10 cellular contexts compared by ENCODE assay signal in genomic region chr10:124703372-124703771, GRCh38. TPM values are rescaled to one million over a fixed set of nuclear protein-coding genes. Genes with fewer than 3 reads are reported as not detected.
DNase-seq lines count a peak whose midpoint lies in the region; ATAC-seq, FAIRE-seq and TF ChIP-seq lines count a peak whose summit lies in the region.
"Had no signal": no experiment of that assay in that cellular context is flagged by ENCODE, and none has a peak within 500 bp of the region (broad histone marks: within the 10 kb centered on the region; RNA-seq: fewer than 3 reads in every experiment).

No MANE protein-coding gene starts in this region.

- H3K27me3 ChIP-seq in right lobe of liver, result no peaks in the 10 kb centered on the region
- no peaks in the 10 kb centered on the region for H3K27me3 ChIP-seq in HepG2 (ENCODE audit: control insufficient read depth in 1 of 2, insufficient read depth in 2 of 2, low read length in 2 of 2)
- no peaks in the 10 kb centered on the region for H3K27me3 ChIP-seq in dorsolateral prefrontal cortex
- H3K27me3 ChIP-seq in vagina, result no peaks in the 10 kb centered on the region

- H3K9me3 Mint-ChIP-seq in neural crest cell, result no peaks in the 10 kb centered on the region

- in situ Hi-C loops in HepG2 (cut with HindIII; ENCODE audit: extremely low pct_ligation_motif_present, low pct_unique_long_range_greater_than_20kb), result no loop called here

- no peak overlapping the region for H3K4me3 Mint-ChIP-seq in neural crest cell

- no peaks in the 10 kb centered on the region for H3K36me3 ChIP-seq in right lobe of liver
- H3K36me3 ChIP-seq in HepG2 (replicated peaks in 1 of 2; ENCODE audit: control insufficient read depth in 1 of 2, insufficient read depth in 2 of 2, low read length in 2 of 2), result peaks cover 9 to 58% of the 10 kb centered on the region in 2 experiments
- peaks cover 0 to 15% of the 10 kb centered on the region in 2 donors for H3K36me3 ChIP-seq in vagina

- no peak overlapping the region for H2AFZ ChIP-seq in HepG2 (ENCODE audit: low read length)

- TF ChIP-seq CTCF in right lobe of liver (IDR thresholded peaks at IDR 0.05) (no peak), HepG2 (CRISPR knock-in tag; IDR thresholded peaks at IDR 0.05) (no peak), dorsolateral prefrontal cortex (IDR thresholded peaks at IDR 0.05 in 54 of 56, conservative IDR thresholded peaks at IDR 0.05 in 2 of 56; ENCODE audit: low read depth in 1 of 56, partially characterized antibody in 56 of 56) (no peak), neural crest cell (conservative IDR thresholded peaks at IDR 0.05) (no peak), vagina (IDR thresholded peaks at IDR 0.05) (no peak)

- BruUV-seq in HepG2 (replicated peaks; lab: Mats Ljungman, UMichigan), result no TSS peak

- POLR2A ChIA-PET in HepG2 (lab: Yijun Ruan, JAX), result no interaction called here

- CTCF ChIA-PET in HepG2 (lab: Yijun Ruan, JAX; ENCODE audit: low intra/inter-chr PET ratio, low total read pairs), result no interaction called here

- H3K27ac Mint-ChIP-seq in neural crest cell (ENCODE audit: unreplicated experiment), result peak overlapping the region; percentile 62

- TF ChIP-seq POLR2A in right lobe of liver (IDR thresholded peaks at IDR 0.05), result no peak
- TF ChIP-seq POLR2A in HepG2 (IDR thresholded peaks at IDR 0.05; ENCODE audit: insufficient read depth in 1 of 2, low read depth in 2 of 2, low read length in 2 of 2), result no peak
- TF ChIP-seq POLR2A in vagina (IDR thresholded peaks at IDR 0.05), result no peak

- H3K36me3 Mint-ChIP-seq in neural crest cell (ENCODE audit: low read depth), result no peaks in the 10 kb centered on the region

- H3K4me1 ChIP-seq in right lobe of liver (peaks cover 3 to 84% (median 36%) of the 10 kb centered on the region in 4 donors), HepG2 (ENCODE audit: insufficient read depth, low read length) (peaks cover 15% of the 10 kb centered on the region), vagina (peaks cover 98% of the 10 kb centered on the region)

- peaks cover 7% of the 10 kb centered on the region for H3K79me2 ChIP-seq in HepG2 (ENCODE audit: insufficient read depth, low read length)

- intact Hi-C loops in right lobe of liver (cut with DNase I), result no loop called here
- intact Hi-C loops in HepG2 (cut with micrococcal nuclease; ENCODE audit: unreplicated experiment), result no loop called here
- intact Hi-C loops in dorsolateral prefrontal cortex (cut with DNase I), result loop anchor here in 1 of 2 donors (5.0 kb wide), 1 partner anchor 56 kb away; no protein-coding TSS in a partner anchor
- intact Hi-C loops in vagina (cut with DNase I), result loop anchor here (5.0 kb wide), 1 partner anchor 39 kb away; the partner anchor contains the start of gene FAM53B

- no peak for TF ChIP-seq RAD21 in HepG2 (CRISPR knock-in tag; IDR thresholded peaks at IDR 0.05)

- TF ChIP-seq EP300 in HepG2 (IDR thresholded peaks at IDR 0.05; ENCODE audit: low read depth in 2 of 2, low read length in 2 of 2) (no peak), HepG2 (CRISPR knock-in tag; IDR thresholded peaks at IDR 0.05; ENCODE audit: borderline replicate concordance) (no peak)

- DNase-seq in right lobe of liver (no peak), HepG2 (ENCODE audit: low spot score) (no peak), dorsolateral prefrontal cortex (peak in 1 of 10 donors; percentile 41), neural crest cell (ENCODE audit: low read depth, low spot score) (no peak), vagina (ENCODE audit: extremely low spot score in 2 of 2) (no peak), ecto neural progenitor cell (ENCODE audit: low spot score) (no peak), activated gamma-delta T cell treated with Interleukin-2 at 50 U/mL for 16 hours (no peak)
- DNase-seq: NCI-H1436 treated with DMSO at 0.1 percent for 48 hours; stimulated activated CD4-positive, alpha-beta T cell treated with anti-CD3 and anti-CD28 coated beads, Interleukin-4, amount 100 ng/mL, for 4 hours had no signal

- H3K4me3 ChIP-seq in right lobe of liver (no peak overlapping the region), HepG2 (replicated peaks in 1 of 3; ENCODE audit: insufficient read depth in 1 of 3, low read depth in 2 of 3, low read length in 3 of 3) (no peak overlapping the region), dorsolateral prefrontal cortex (peak overlapping the region in 18 of 59 donors; percentile 5 to 55 (median 28)), vagina (no peak overlapping the region)

- no peak overlapping the region for H3K9ac ChIP-seq in HepG2 (ENCODE audit: insufficient read depth, low read depth, low read length)

- H3K4me2 ChIP-seq in HepG2 (ENCODE audit: low read depth, low read length), result no peak overlapping the region

- no peaks in the 10 kb centered on the region for H3K9me3 ChIP-seq in right lobe of liver
- H3K9me3 ChIP-seq in HepG2 (ENCODE audit: low read length), result no peaks in the 10 kb centered on the region
- no peaks in the 10 kb centered on the region for H3K9me3 ChIP-seq in vagina

- H4K20me1 ChIP-seq in HepG2 (ENCODE audit: insufficient read depth, low read length), result 0 out of 2 replicates have a peak, but pooled peaks cover 7% of the 10 kb centered on the region

- no peak for FAIRE-seq in HepG2 (lab: Jason Lieb, UNC)

- ATAC-seq in right lobe of liver (no peak), HepG2 (no peak), HG03521 (IDR thresholded peaks at IDR 0.05; ENCODE audit: unreplicated experiment) (no peak)

- H3K27ac ChIP-seq in right lobe of liver (peak overlapping the region; percentile 7 to 81 (median 42)), HepG2 (ENCODE audit: extremely low read length, insufficient read depth, low read length) (no peak overlapping the region), dorsolateral prefrontal cortex (peak overlapping the region; percentile 72 to 100 (median 97)), vagina (peak overlapping the region; percentile 81)

- H3K4me1 Mint-ChIP-seq in neural crest cell, result peaks cover 19% of the 10 kb centered on the region

- no peaks in the 10 kb centered on the region for H3K27me3 Mint-ChIP-seq in neural crest cell (ENCODE audit: low read depth)

- 64% methylated on average over 1 of the region's 7 CpGs for WGBS in right lobe of liver (ENCODE audit: insufficient coverage, low coverage, low lambda C conversion rate, missing lambda C conversion rate)
- WGBS in HepG2 (ENCODE audit: low lambda C conversion rate), result 98% methylated on average over 7 of the region's 7 CpGs

TF ChIP-seq in HepG2, 621 proteins besides CTCF, POLR2A, EP300 and RAD21:
- TF ChIP-seq TBX2 (CRISPR knock-in tag; IDR thresholded peaks at IDR 0.05; ENCODE audit: borderline replicate concordance) (no peak), NBN (conservative IDR thresholded peaks at IDR 0.05) (no peak), ZNF101 (CRISPR knock-in tag; IDR thresholded peaks at IDR 0.05; ENCODE audit: borderline replicate concordance, low read depth) (no peak), ZSCAN22 (CRISPR knock-in tag; IDR thresholded peaks at IDR 0.05) (no peak), ZSCAN12 (CRISPR knock-in tag; IDR thresholded peaks at IDR 0.05) (no peak), NR1H2 (CRISPR knock-in tag; IDR thresholded peaks at IDR 0.05; ENCODE audit: borderline replicate concordance, low read depth) (no peak), ZNF879 (CRISPR knock-in tag; IDR thresholded peaks at IDR 0.05) (no peak), HHEX (CRISPR knock-in tag; IDR thresholded peaks at IDR 0.05) (no peak), DNMT1 (CRISPR knock-in tag; IDR thresholded peaks at IDR 0.05) (no peak), MTA3 (CRISPR knock-in tag; IDR thresholded peaks at IDR 0.05) (no peak), RAD51 (IDR thresholded peaks at IDR 0.05; ENCODE audit: borderline replicate concordance) (no peak), ZNF143 (CRISPR knock-in tag; IDR thresholded peaks at IDR 0.05) (no peak), RBFOX2 (IDR thresholded peaks at IDR 0.05; ENCODE audit: low read depth, low read length) (no peak), ZNF468 (CRISPR knock-in tag; IDR thresholded peaks at IDR 0.05) (no peak), ZNF761 (CRISPR knock-in tag; conservative IDR thresholded peaks at IDR 0.05) (no peak), ISX (CRISPR knock-in tag; conservative IDR thresholded peaks at IDR 0.05) (no peak), MTF2 (CRISPR knock-in tag; IDR thresholded peaks at IDR 0.05; ENCODE audit: borderline replicate concordance) (no peak), ZSCAN29 (CRISPR knock-in tag; conservative IDR thresholded peaks at IDR 0.05) (no peak), ZNF33B (CRISPR knock-in tag; IDR thresholded peaks at IDR 0.05) (no peak), ELF1 (CRISPR knock-in tag; IDR thresholded peaks at IDR 0.05) (no peak)

RNA-seq across cellular contexts. Expression of gene FAM53B, which starts 40.8 kb away (rescaled TPM):
- total RNA-seq in right lobe of liver, result 10 to 100 TPM in 1 of 6 experiments, 1 to 10 TPM in 5; 4.4 to 10.8 (median 4.8) TPM
- total RNA-seq in HepG2 (2016; rRNA removed; fragmentation: Illumina TruSeq; extraction: Trizol), result 17.6 and 19.3 TPM in 2 replicates
- total RNA-seq in HepG2 (2016; cell fraction: cytosol; rRNA removed; fragmentation: Illumina TruSeq; extraction: Trizol; ENCODE audit: low read depth), result 37.4 and 40.4 TPM in 2 replicates
- 15.2 and 19.1 TPM in 2 replicates for total RNA-seq in HepG2 (2016; cell fraction: insoluble cytoplasmic fraction; rRNA removed; fragmentation: Illumina TruSeq; extraction: Trizol)
- total RNA-seq in HepG2 (2016; cell fraction: membrane; rRNA removed; fragmentation: Illumina TruSeq; extraction: Trizol), result 19.0 and 21.2 TPM in 2 replicates
- total RNA-seq in HepG2 (2016; cell fraction: nucleus; rRNA removed; fragmentation: Illumina TruSeq; extraction: Trizol), result 13.6 and 18.0 TPM in 2 replicates
- polyA plus RNA-seq in HepG2 (2011; rRNA removed), result 5.8 and 6.4 TPM in 2 replicates
- polyA plus RNA-seq in HepG2 (2011; cell fraction: cytosol; rRNA removed), result 4.7 and 7.2 TPM in 2 replicates
- polyA plus RNA-seq in HepG2 (2011; cell fraction: nucleus; rRNA removed), result 7.7 and 11.9 TPM in 2 replicates
- polyA plus RNA-seq in HepG2 (2012), result 3.5 and 5.6 TPM in 2 replicates
- polyA plus RNA-seq in HepG2 (2016; cell fraction: cytosol; fragmentation: Illumina TruSeq; extraction: Trizol; ENCODE audit: low read depth), result 0.71 and 0.72 TPM in 2 replicates
- polyA plus RNA-seq in HepG2 (2016; cell fraction: insoluble cytoplasmic fraction; fragmentation: Illumina TruSeq; extraction: Trizol; ENCODE audit: low read depth), result 10.3 and 11.4 TPM in 2 replicates
- 3.6 and 4.1 TPM in 2 replicates for polyA plus RNA-seq in HepG2 (2016; cell fraction: membrane; fragmentation: Illumina TruSeq; extraction: Trizol; ENCODE audit: low read depth)
- polyA plus RNA-seq in HepG2 (2016; cell fraction: nucleus; fragmentation: Illumina TruSeq; extraction: Trizol; ENCODE audit: insufficient read depth, low read depth), result 13.5 and 14.8 TPM in 2 replicates
- polyA minus RNA-seq in HepG2 (2011; rRNA and poly(A)+ RNA removed; ENCODE audit: low replicate concordance), result 28.7 and 33.7 TPM in 2 replicates
- polyA minus RNA-seq in HepG2 (2011; cell fraction: cytosol; rRNA and poly(A)+ RNA removed), result 7.5 and 12.7 TPM in 2 replicates
- polyA minus RNA-seq in HepG2 (2011; cell fraction: nucleus; rRNA and poly(A)+ RNA removed), result 9.5 and 10.1 TPM in 2 replicates
- 100 to 1,000 TPM in 2 of 120 experiments, 10 to 100 TPM in 118; 30.6 to 142 (median 58.2) TPM for total RNA-seq in dorsolateral prefrontal cortex
- 41.3 TPM in 2 replicates for total RNA-seq in neural crest cell
- 35.1 TPM for total RNA-seq in vagina
